24 cellular contexts compared by ENCODE assay signal in the genomic region with DNA sequence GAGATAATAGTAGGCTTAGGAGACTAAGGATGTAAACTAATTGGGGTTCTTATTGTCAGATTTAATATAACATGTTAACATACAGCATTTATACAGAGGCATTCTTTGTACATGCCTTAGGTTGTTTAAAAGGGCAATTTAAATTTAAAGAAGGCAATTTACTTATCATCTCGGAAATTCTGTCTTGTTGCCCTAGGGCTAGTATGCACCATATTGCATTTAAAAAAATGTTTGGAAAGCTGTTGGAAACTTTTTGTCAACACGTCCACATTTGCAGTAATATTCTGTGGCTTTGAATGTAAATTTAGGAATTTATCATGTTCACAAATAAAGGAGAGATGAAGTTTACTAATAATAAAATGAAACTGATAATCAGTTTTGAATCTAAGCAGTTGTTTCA.
"Had no signal": no experiment of that assay in that cellular context is flagged by ENCODE, and none has a peak within 500 bp of the region (broad histone marks: within the 10 kb centered on the region; RNA-seq: fewer than 3 reads in every experiment).

No MANE protein-coding gene starts in this region.

- H3K4me3 ChIP-seq: adrenal gland, SJSA1 had no signal

- H3K27ac ChIP-seq: adrenal gland, SJSA1 had no signal

- H3K27me3 ChIP-seq: adrenal gland, SJSA1 had no signal

- H3K4me1 ChIP-seq: adrenal gland had no signal

- H3K36me3 Mint-ChIP-seq: activated CD4-positive, alpha-beta memory T cell treated with anti-CD3 and anti-CD28 coated beads for 36 hours had no signal

- H3K9me3 Mint-ChIP-seq: activated CD4-positive, alpha-beta memory T cell treated with anti-CD3 and anti-CD28 coated beads for 36 hours; activated T-helper 2 cell treated with anti-CD3 and anti-CD28 coated beads, Interferon-gamma antibody, Interleukin-2, Interleukin-4, amounts not matched to agents 10 μg/mL and 5 μg/mL and 100 μg/mL, durations not matched to agents 14 hours and 24 hours and 36 hours; T-helper 1 cell treated with Interleukin-12 subunit alpha and Interleukin-12 subunit beta and Interleukin-4 antibody, amounts not matched to agents 30 μg/mL and 1 μg/mL, for 36 hours had no signal

- H3K27me3 Mint-ChIP-seq: activated CD4-positive, alpha-beta memory T cell treated with anti-CD3 and anti-CD28 coated beads for 36 hours; activated naive CD8-positive, alpha-beta T cell treated with anti-CD3 and anti-CD28 coated beads, Interleukin-2, amount 10 ng/mL, durations not matched to agents 7 days and 5 days had no signal

- H3K9me3 ChIP-seq: adrenal gland, SJSA1 had no signal

- FAIRE-seq: RCC 7860 had no signal

- H3K4me3 Mint-ChIP-seq: activated CD4-positive, alpha-beta memory T cell treated with anti-CD3 and anti-CD28 coated beads for 36 hours; activated naive CD8-positive, alpha-beta T cell treated with anti-CD3 and anti-CD28 coated beads, Interleukin-2, amount 10 ng/mL, durations not matched to agents 7 days and 5 days; T-helper 1 cell treated with Interleukin-12 subunit alpha and Interleukin-12 subunit beta and Interleukin-4 antibody, amounts not matched to agents 30 μg/mL and 1 μg/mL, for 36 hours had no signal

- H3K36me3 ChIP-seq: adrenal gland, SJSA1 had no signal

- H3K27ac Mint-ChIP-seq: activated CD4-positive, alpha-beta memory T cell treated with anti-CD3 and anti-CD28 coated beads for 36 hours; activated naive CD8-positive, alpha-beta T cell treated with anti-CD3 and anti-CD28 coated beads, Interleukin-2, amount 10 ng/mL, durations not matched to agents 7 days and 5 days; activated T-helper 2 cell treated with anti-CD3 and anti-CD28 coated beads, Interferon-gamma antibody, Interleukin-2, Interleukin-4, amounts not matched to agents 10 μg/mL and 5 μg/mL and 100 μg/mL, durations not matched to agents 14 hours and 24 hours and 36 hours; T-helper 1 cell treated with Interleukin-12 subunit alpha and Interleukin-12 subunit beta and Interleukin-4 antibody, amounts not matched to agents 30 μg/mL and 1 μg/mL, for 36 hours had no signal

- DNase-seq: activated CD4-positive, alpha-beta memory T cell treated with anti-CD3 and anti-CD28 coated beads for 36 hours; activated CD4-positive, alpha-beta T cell treated with anti-CD3 and anti-CD28 coated beads for 48 hours; activated CD4-positive, CD25-positive, alpha-beta regulatory T cell treated with anti-CD3 and anti-CD28 coated beads, Interleukin-2, amount 50 U/mL, for 72 hours; activated gamma-delta T cell treated with Interleukin-2 at 50 U/mL for 16 hours; activated naive CD4-positive, alpha-beta T cell treated with anti-CD3 and anti-CD28 coated beads, Interleukin-2, amount 50 U/mL, for 16 hours; activated naive CD8-positive, alpha-beta T cell treated with anti-CD3 and anti-CD28 coated beads, Interleukin-2, amount 10 ng/mL, durations not matched to agents 7 days and 5 days; activated T-cell treated with anti-CD3 and anti-CD28 coated beads for 4 hours; activated T-cell treated with anti-CD3 and anti-CD28 coated beads, Interleukin-2, amount 50 U/mL, for 48 hours; adrenal gland; anterior cingulate cortex; cerebellar nuclear complex; KBM-7; NCI-H1048; NCI-H1694; NCI-H2029; NCI-H2107; NCI-H510A treated with DMSO at 0.1 percent for 48 hours; NCI-H774; OCI-M1; SHP77 had no signal
